ENCODE assay signal across 1 cellular context in the genomic region with DNA sequence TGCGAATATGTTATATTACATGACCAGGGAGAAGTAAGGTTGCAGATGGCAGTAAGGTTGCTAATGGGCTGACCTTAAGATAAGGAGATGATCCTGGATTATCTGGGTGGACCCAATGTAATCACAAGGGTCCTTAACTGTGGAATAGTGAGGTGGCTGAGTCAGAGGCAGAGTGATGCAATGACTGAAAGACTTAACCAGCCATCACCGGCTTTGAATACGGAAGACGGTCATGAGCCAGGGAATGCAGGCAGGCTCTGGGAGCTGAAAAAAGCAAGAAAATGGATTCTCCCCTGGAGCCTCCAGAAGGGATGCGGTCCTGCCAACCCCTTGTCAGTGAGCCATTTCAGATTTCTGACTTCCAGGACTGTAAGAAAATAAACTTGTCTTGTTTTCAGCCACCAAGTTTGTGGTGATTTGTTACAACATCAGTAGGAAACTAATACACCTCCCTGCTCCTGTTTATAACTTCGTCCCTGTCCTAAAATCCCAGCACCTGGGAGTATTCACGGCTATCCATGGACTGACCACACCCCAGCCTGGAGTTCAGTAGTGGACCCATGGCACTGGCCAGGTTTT.
TF ChIP-seq lines count a peak whose summit lies in the region.

No MANE protein-coding gene starts in this region.

TF ChIP-seq in HCT116, 20 proteins besides CTCF, POLR2A, EP300 and RAD21:
- TF ChIP-seq POLR2AphosphoS5 (IDR thresholded peaks at IDR 0.05; ENCODE audit: low read depth, low read length) (peak; percentile 56), EGR1 (IDR thresholded peaks at IDR 0.05; ENCODE audit: low read depth) (no peak), ELF1 (IDR thresholded peaks at IDR 0.05; ENCODE audit: borderline replicate concordance, low read depth) (no peak), TCF7L2 (IDR thresholded peaks at IDR 0.05; ENCODE audit: borderline replicate concordance, extremely low read depth, insufficient read depth, insufficient read length) (no peak)
